ENCODE assay signal across 9 cellular contexts in the genomic region with DNA sequence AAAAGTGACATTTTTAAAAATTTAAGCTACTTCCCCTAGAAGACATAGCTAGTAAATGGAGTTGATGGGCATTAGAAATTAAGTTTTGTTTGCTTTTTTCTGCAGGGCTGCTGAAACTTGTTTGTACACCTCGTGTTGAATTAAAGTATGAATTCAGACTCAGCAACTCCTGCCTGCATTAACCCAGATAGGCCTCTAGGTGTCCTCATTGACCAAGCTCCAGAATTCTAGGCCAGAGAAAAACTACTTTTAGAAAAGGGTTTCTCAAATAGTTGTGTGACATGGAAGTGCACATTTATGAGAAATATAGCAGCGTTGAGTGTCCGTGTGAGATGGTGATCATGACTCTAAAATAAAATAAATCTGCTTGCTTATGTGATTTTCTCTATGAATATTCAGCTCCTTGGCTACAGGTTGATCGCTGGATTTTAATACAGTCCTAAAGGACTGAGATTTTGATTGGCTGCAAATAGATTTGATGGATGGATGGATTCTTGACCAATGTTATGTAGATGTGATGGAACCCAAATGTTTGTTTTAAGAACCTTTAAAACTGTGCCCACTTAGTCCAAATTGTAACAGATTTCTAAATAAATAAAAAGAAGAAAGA. TPM values are rescaled to one million over a fixed set of nuclear protein-coding genes. Genes with fewer than 3 reads are reported as not detected.
DNase-seq lines count a peak whose midpoint lies in the region; ATAC-seq, FAIRE-seq and TF ChIP-seq lines count a peak whose summit lies in the region.
"Had no signal": no experiment of that assay in that cellular context is flagged by ENCODE, and none has a peak within 500 bp of the region (broad histone marks: within the 10 kb centered on the region; RNA-seq: fewer than 3 reads in every experiment).

No MANE protein-coding gene starts in this region.

- H3K4me2 ChIP-seq in A549 (no peak overlapping the region), SK-N-SH (no peak overlapping the region)

- TF ChIP-seq RAD21 in A549 (conservative IDR thresholded peaks at IDR 0.05 in 1 of 2, IDR thresholded peaks at IDR 0.05 in 1 of 2), result peak; percentile 94 to 96
- TF ChIP-seq RAD21 in SK-N-SH (IDR thresholded peaks at IDR 0.05; ENCODE audit: low read length), result peak; percentile 99

- H3K27ac ChIP-seq in A549, result no peak overlapping the region
- no peak overlapping the region for H3K27ac ChIP-seq in SK-N-SH (ENCODE audit: low read depth in 2 of 2, low read length in 1 of 2)
- H3K27ac ChIP-seq in left lung, result no peak overlapping the region
- H3K27ac ChIP-seq in suprapubic skin, result no peak overlapping the region

- H3K9me3 ChIP-seq in A549, result no peaks in the 10 kb centered on the region
- no peaks in the 10 kb centered on the region for H3K9me3 ChIP-seq in SK-N-SH
- no peaks in the 10 kb centered on the region for H3K9me3 ChIP-seq in left lung
- no peaks in the 10 kb centered on the region for H3K9me3 ChIP-seq in suprapubic skin

- no peaks in the 10 kb centered on the region for H4K20me1 ChIP-seq in SK-N-SH (ENCODE audit: insufficient read depth)

- H3K4me3 ChIP-seq in A549 (no peak overlapping the region), SK-N-SH (ENCODE audit: low read depth in 2 of 2, low read length in 1 of 2) (peak overlapping the region in 1 of 2 experiments; percentile 30; a peak in 1 of 4 replicates), left lung (no peak overlapping the region), suprapubic skin (no peak overlapping the region)

- TF ChIP-seq EP300 in A549 (IDR thresholded peaks at IDR 0.05), result no peak
- no peak for TF ChIP-seq EP300 in SK-N-SH (IDR thresholded peaks at IDR 0.05; ENCODE audit: borderline replicate concordance in 1 of 2, low read depth in 1 of 2, low read length in 1 of 2)
- TF ChIP-seq EP300 in suprapubic skin (IDR thresholded peaks at IDR 0.05), result no peak

- WGBS in A549 (ENCODE audit: missing lambda C conversion rate), result 24% methylated on average over 4 of the region's 4 CpGs
- 27% methylated on average over 4 of the region's 4 CpGs for WGBS in SK-N-SH (ENCODE audit: low lambda C conversion rate)
- WGBS in suprapubic skin, result 23% methylated on average over 4 of the region's 4 CpGs

- no peak overlapping the region for H2AFZ ChIP-seq in SK-N-SH (ENCODE audit: low read depth)

- TF ChIP-seq CTCF in A549 (IDR thresholded peaks at IDR 0.05) (peak; percentile 88), SK-N-SH (IDR thresholded peaks at IDR 0.05) (peak; percentile 98), left lung (IDR thresholded peaks at IDR 0.05) (peak; percentile 90 to 93), suprapubic skin (IDR thresholded peaks at IDR 0.05) (peak; percentile 91 to 96)

- CTCF ChIA-PET in A549 (lab: Yijun Ruan, JAX), result interaction anchor here (0.7 to 13.0 kb wide), 55 partner anchors 9 to 514 kb away, joined by 3 to 283 read pairs (median 5); a partner anchor contains a TSS
- CTCF ChIA-PET in SK-N-SH (lab: Yijun Ruan, JAX), result interaction anchor here (0.6 to 13.0 kb wide), 73 partner anchors 8 to 786 kb away, joined by 3 to 315 read pairs (median 5); a partner anchor contains a TSS

- TF ChIP-seq POLR2A in A549 (IDR thresholded peaks at IDR 0.05; ENCODE audit: low read length), result no peak
- TF ChIP-seq POLR2A in suprapubic skin (IDR thresholded peaks at IDR 0.05), result no peak

- no peak for FAIRE-seq in A549 (lab: Jason Lieb, UNC)

- H3K79me2 ChIP-seq in SK-N-SH (ENCODE audit: insufficient read depth), result no peaks in the 10 kb centered on the region

- intact Hi-C loops in left lung (cut with DNase I), result loop anchor here in 1 of 2 donors (5.0 to 10.0 kb wide), 3 partner anchors 143 to 511 kb away; no protein-coding TSS in a partner anchor

- ATAC-seq in A549, result peak in 1 of 2 experiments; percentile 60; a peak in 4 of 6 replicates
- peak; percentile 96 for ATAC-seq in left lung

- no peaks in the 10 kb centered on the region for H3K36me3 ChIP-seq in SK-N-SH (replicated peaks in 1 of 2; ENCODE audit: control insufficient read depth in 1 of 2, insufficient read depth in 2 of 2, low read length in 1 of 2)
- H3K36me3 ChIP-seq in left lung, result no peaks in the 10 kb centered on the region
- H3K36me3 ChIP-seq in suprapubic skin, result no peaks in the 10 kb centered on the region

- H3K27me3 ChIP-seq in SK-N-SH (ENCODE audit: insufficient read depth), result no peaks in the 10 kb centered on the region
- no peaks in the 10 kb centered on the region for H3K27me3 ChIP-seq in left lung
- H3K27me3 ChIP-seq in suprapubic skin, result no peaks in the 10 kb centered on the region

- no peaks in the 10 kb centered on the region for H3K9me2 ChIP-seq in SK-N-SH

- H3F3A ChIP-seq in SK-N-SH (replicated peaks; ENCODE audit: insufficient read depth), result no peaks in the 10 kb centered on the region

- H3K9ac ChIP-seq in SK-N-SH, result no peak overlapping the region

- POLR2A ChIA-PET in A549 (lab: Yijun Ruan, JAX) (no interaction called here), SK-N-SH (lab: Yijun Ruan, JAX) (interaction anchor here (1.5 kb wide), 1 partner anchor 145 kb away, joined by 4 read pairs; no protein-coding TSS in a partner anchor)

- no peaks in the 10 kb centered on the region for H3K4me1 ChIP-seq in A549
- H3K4me1 ChIP-seq in SK-N-SH (ENCODE audit: control insufficient read depth in 1 of 2, insufficient read depth in 2 of 2, low read depth in 1 of 2, low read length in 1 of 2), result no peaks in the 10 kb centered on the region
- no peaks in the 10 kb centered on the region for H3K4me1 ChIP-seq in left lung
- H3K4me1 ChIP-seq in suprapubic skin, result no peaks in the 10 kb centered on the region

- DNase-seq in A549 (ENCODE audit: low read depth in 1 of 2, low spot score in 1 of 2), result peak; percentile 41 to 42
- DNase-seq in GM03348 (ENCODE audit: low spot score), result peak; percentile 77
- peak; percentile 22 for DNase-seq in HS-5 (ENCODE audit: low read depth)
- DNase-seq in SK-N-SH, result peak; percentile 51
- peak; percentile 48 for DNase-seq in cerebellum (ENCODE audit: low spot score)
- no peak for DNase-seq in left lung
- DNase-seq in suprapubic skin (ENCODE audit: low spot score in 2 of 2), result no peak
- no peak for DNase-seq in 8988T

TF ChIP-seq in A549, 52 proteins besides CTCF, POLR2A, EP300 and RAD21:
- TF ChIP-seq SMC3 (IDR thresholded peaks at IDR 0.05), result peak; percentile 93
- no peak for TF ChIP-seq ZSCAN20 (CRISPR knock-in tag; IDR thresholded peaks at IDR 0.05)

TF ChIP-seq in SK-N-SH, 30 proteins besides CTCF, POLR2A, EP300 and RAD21:
- TF ChIP-seq, protein P1, sequence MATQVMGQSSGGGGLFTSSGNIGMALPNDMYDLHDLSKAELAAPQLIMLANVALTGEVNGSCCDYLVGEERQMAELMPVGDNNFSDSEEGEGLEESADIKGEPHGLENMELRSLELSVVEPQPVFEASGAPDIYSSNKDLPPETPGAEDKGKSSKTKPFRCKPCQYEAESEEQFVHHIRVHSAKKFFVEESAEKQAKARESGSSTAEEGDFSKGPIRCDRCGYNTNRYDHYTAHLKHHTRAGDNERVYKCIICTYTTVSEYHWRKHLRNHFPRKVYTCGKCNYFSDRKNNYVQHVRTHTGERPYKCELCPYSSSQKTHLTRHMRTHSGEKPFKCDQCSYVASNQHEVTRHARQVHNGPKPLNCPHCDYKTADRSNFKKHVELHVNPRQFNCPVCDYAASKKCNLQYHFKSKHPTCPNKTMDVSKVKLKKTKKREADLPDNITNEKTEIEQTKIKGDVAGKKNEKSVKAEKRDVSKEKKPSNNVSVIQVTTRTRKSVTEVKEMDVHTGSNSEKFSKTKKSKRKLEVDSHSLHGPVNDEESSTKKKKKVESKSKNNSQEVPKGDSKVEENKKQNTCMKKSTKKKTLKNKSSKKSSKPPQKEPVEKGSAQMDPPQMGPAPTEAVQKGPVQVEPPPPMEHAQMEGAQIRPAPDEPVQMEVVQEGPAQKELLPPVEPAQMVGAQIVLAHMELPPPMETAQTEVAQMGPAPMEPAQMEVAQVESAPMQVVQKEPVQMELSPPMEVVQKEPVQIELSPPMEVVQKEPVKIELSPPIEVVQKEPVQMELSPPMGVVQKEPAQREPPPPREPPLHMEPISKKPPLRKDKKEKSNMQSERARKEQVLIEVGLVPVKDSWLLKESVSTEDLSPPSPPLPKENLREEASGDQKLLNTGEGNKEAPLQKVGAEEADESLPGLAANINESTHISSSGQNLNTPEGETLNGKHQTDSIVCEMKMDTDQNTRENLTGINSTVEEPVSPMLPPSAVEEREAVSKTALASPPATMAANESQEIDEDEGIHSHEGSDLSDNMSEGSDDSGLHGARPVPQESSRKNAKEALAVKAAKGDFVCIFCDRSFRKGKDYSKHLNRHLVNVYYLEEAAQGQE (IDR thresholded peaks at IDR 0.05; ENCODE audit: low read depth, low read length), result no peak
- peak; percentile 95 for TF ChIP-seq SMC3 (IDR thresholded peaks at IDR 0.05; ENCODE audit: low read depth, low read length)

RNA-seq across cellular contexts. Expression of a gene that starts 39.3 kb away (rescaled TPM):
- not detected in 2 replicates for polyA plus RNA-seq in A549 (2011; rRNA removed)
- polyA plus RNA-seq in A549 (2012; cell fraction: cytosol; rRNA removed), result not detected in 2 replicates
- not detected in 2 replicates for polyA plus RNA-seq in A549 (2012; cell fraction: nucleus; rRNA removed)
- polyA plus RNA-seq in A549 (2017; fragmentation: RNase III; extraction: RNeasy Plus Mini Kit Qiagen cat#74134 plus additional on column Dnase treatment), result not detected in 3 replicates
- not detected in 2 replicates for polyA minus RNA-seq in A549 (2011; rRNA and poly(A)+ RNA removed)
- not detected in 2 replicates for polyA plus RNA-seq in SK-N-SH (2012; rRNA removed)
- polyA plus RNA-seq in SK-N-SH (2012; cell fraction: cytosol; rRNA removed), result not detected in 2 replicates
- polyA plus RNA-seq in SK-N-SH (2012; cell fraction: nucleus; rRNA removed), result not detected in 2 replicates
- not detected for total RNA-seq in cerebellum
- under 1 TPM; 0.18 to 0.26 TPM for total RNA-seq in left lung
- under 1 TPM in 1 of 4 donors, not detected in 3; 0.40 TPM for total RNA-seq in suprapubic skin
- total RNA-seq: mononuclear cell had no signal

Comparison
In these comparisons a context has a peak if more than half of its experiments do, and no peak if none do; other contexts are left out.
1. DNase-seq: peak in A549 (2 of 2), GM03348 (single experiment), HS-5 (single experiment), SK-N-SH (single experiment) and cerebellum (single experiment); none in left lung (0 of 2), suprapubic skin (0 of 2) and 8988T (single experiment).
2. Peak in every context shown above with its lines, with median percentiles within 50 percentile points of each other: CTCF ChIP-seq.